In genomic region chr3:13040381-13041074, GRCh38 we compare ENCODE assay signal across 8 cellular contexts. TPM values are rescaled to one million over a fixed set of nuclear protein-coding genes. Genes with fewer than 3 reads are reported as not detected.
DNase-seq lines count a peak whose midpoint lies in the region; ATAC-seq lines count a peak whose summit lies in the region.

No MANE protein-coding gene starts in this region.

- peaks cover 3% of the 10 kb centered on the region for H3K36me3 Mint-ChIP-seq in activated naive CD8-positive, alpha-beta T cell treated with anti-CD3 and anti-CD28 coated beads, Interleukin-2, amount 10 ng/mL, durations not matched to agents 7 days and 5 days
- H3K36me3 Mint-ChIP-seq in stimulated activated naive B cell treated with anti-CD40 and anti-IgM and Interleukin-4, amounts not matched to agents 10 μg/mL and 1 μg/mL and 100 μg/mL, for 72 hours = peaks cover 5 to 11% of the 10 kb centered on the region in 2 donors

- H3K27ac Mint-ChIP-seq in activated naive CD8-positive, alpha-beta T cell treated with anti-CD3 and anti-CD28 coated beads, Interleukin-2, amount 10 ng/mL, durations not matched to agents 7 days and 5 days = no peak overlapping the region
- H3K27ac Mint-ChIP-seq in stimulated activated naive B cell treated with anti-CD40 and anti-IgM and Interleukin-4, amounts not matched to agents 10 μg/mL and 1 μg/mL and 100 μg/mL, for 72 hours = peak overlapping the region; percentile 65

- POLR2A ChIA-PET in activated naive CD8-positive, alpha-beta T cell treated with anti-CD3 and anti-CD28 coated beads, Interleukin-2, amount 10 ng/mL, durations not matched to agents 7 days and 5 days (lab: Charles Lee) = no interaction called here

- peaks cover 8% of the 10 kb centered on the region for H3K4me1 Mint-ChIP-seq in activated naive CD8-positive, alpha-beta T cell treated with anti-CD3 and anti-CD28 coated beads, Interleukin-2, amount 10 ng/mL, durations not matched to agents 7 days and 5 days
- peaks cover 41 to 43% of the 10 kb centered on the region in 2 donors for H3K4me1 Mint-ChIP-seq in stimulated activated naive B cell treated with anti-CD40 and anti-IgM and Interleukin-4, amounts not matched to agents 10 μg/mL and 1 μg/mL and 100 μg/mL, for 72 hours

- DNase-seq in activated naive CD8-positive, alpha-beta T cell treated with anti-CD3 and anti-CD28 coated beads, Interleukin-2, amount 10 ng/mL, durations not matched to agents 7 days and 5 days = no peak
- peak; percentile 58 for DNase-seq in stimulated activated naive B cell treated with anti-CD40 and anti-IgM and Interleukin-4, amounts not matched to agents 10 μg/mL and 1 μg/mL and 100 μg/mL, for 72 hours
- DNase-seq in COR-L47 (lab: John Stamatoyannopoulos, UW) = no peak
- no peak for DNase-seq in amniotic stem cell (lab: John Stamatoyannopoulos, UW)
- no peak for DNase-seq in KG1 (lab: John Stamatoyannopoulos, UW)

- no peaks in the 10 kb centered on the region for H3K9me3 Mint-ChIP-seq in activated naive CD8-positive, alpha-beta T cell treated with anti-CD3 and anti-CD28 coated beads, Interleukin-2, amount 10 ng/mL, durations not matched to agents 7 days and 5 days
- no peaks in the 10 kb centered on the region for H3K9me3 Mint-ChIP-seq in stimulated activated naive B cell treated with anti-CD40 and anti-IgM and Interleukin-4, amounts not matched to agents 10 μg/mL and 1 μg/mL and 100 μg/mL, for 72 hours

- H3K4me3 Mint-ChIP-seq in activated naive CD8-positive, alpha-beta T cell treated with anti-CD3 and anti-CD28 coated beads, Interleukin-2, amount 10 ng/mL, durations not matched to agents 7 days and 5 days = no peak overlapping the region
- H3K4me3 Mint-ChIP-seq in stimulated activated naive B cell treated with anti-CD40 and anti-IgM and Interleukin-4, amounts not matched to agents 10 μg/mL and 1 μg/mL and 100 μg/mL, for 72 hours = peak overlapping the region; percentile 15 to 28

- H3K27me3 Mint-ChIP-seq in activated naive CD8-positive, alpha-beta T cell treated with anti-CD3 and anti-CD28 coated beads, Interleukin-2, amount 10 ng/mL, durations not matched to agents 7 days and 5 days = no peaks in the 10 kb centered on the region
- no peaks in the 10 kb centered on the region for H3K27me3 Mint-ChIP-seq in stimulated activated naive B cell treated with anti-CD40 and anti-IgM and Interleukin-4, amounts not matched to agents 10 μg/mL and 1 μg/mL and 100 μg/mL, for 72 hours

- peak; percentile 69 for ATAC-seq in GM18499 (IDR thresholded peaks at IDR 0.05; ENCODE audit: insufficient read depth, unreplicated experiment)
- peak; percentile 93 for ATAC-seq in GM21423 (IDR thresholded peaks at IDR 0.05; ENCODE audit: unreplicated experiment)
- peak; percentile 94 for ATAC-seq in HG03521 (IDR thresholded peaks at IDR 0.05; ENCODE audit: unreplicated experiment)
- peak; percentile 63 for ATAC-seq in activated naive CD8-positive, alpha-beta T cell treated with anti-CD3 and anti-CD28 coated beads, Interleukin-2, amount 10 ng/mL, durations not matched to agents 7 days and 5 days (ENCODE audit: low read depth)
- peak; percentile 99 for ATAC-seq in stimulated activated naive B cell treated with anti-CD40 and anti-IgM and Interleukin-4, amounts not matched to agents 10 μg/mL and 1 μg/mL and 100 μg/mL, for 72 hours (replicated peaks)

RNA-seq across cellular contexts. Expression of gene IQSEC1, which starts 32.7 kb away (rescaled TPM):
- total RNA-seq in activated naive CD8-positive, alpha-beta T cell treated with anti-CD3 and anti-CD28 coated beads, Interleukin-2, amount 10 ng/mL, durations not matched to agents 7 days and 5 days = 10 to 100 TPM; 59.5 to 64.6 TPM
